Comparison of ENCODE assay signal across 21 cellular contexts in genomic region chr3:150307862-150308261, GRCh38.
DNase-seq lines count a peak whose midpoint lies in the region; FAIRE-seq and TF ChIP-seq lines count a peak whose summit lies in the region.
"Had no signal": no experiment of that assay in that cellular context is flagged by ENCODE, and none has a peak within 500 bp of the region (broad histone marks: within the 10 kb centered on the region; RNA-seq: fewer than 3 reads in every experiment).

No MANE protein-coding gene starts in this region.

- H2AFZ ChIP-seq in astrocyte (ENCODE audit: low read depth, low read length) (no peak overlapping the region), neural progenitor cell (replicated peaks) (no peak overlapping the region)

- peak overlapping the region; percentile 6 for H3K27ac ChIP-seq in astrocyte (ENCODE audit: low read depth, low read length)
- H3K27ac ChIP-seq in mucosa of rectum (ENCODE audit: low read depth in 2 of 2, low read length in 2 of 2): peak overlapping the region; percentile 63 to 74
- H3K27ac ChIP-seq in transverse colon: peak overlapping the region in 3 of 4 donors; percentile 33 to 67 (median 43)
- no peak overlapping the region for H3K27ac ChIP-seq in neural progenitor cell
- no peak overlapping the region for H3K27ac ChIP-seq in caudate nucleus (ENCODE audit: low read depth, low read length)
- H3K27ac ChIP-seq: A549, RWPE1 had no signal

- DNase-seq in HFFc6 (no peak), astrocyte (ENCODE audit: low read depth) (no peak), transverse colon (no peak), NCI-H1436 treated with DMSO at 0.1 percent for 48 hours (lab: John Stamatoyannopoulos, UW) (no peak), neural progenitor cell (ENCODE audit: low spot score) (no peak), DMS 273 treated with DMSO at 0.1 percent for 48 hours (lab: John Stamatoyannopoulos, UW) (no peak), caudate nucleus (lab: John Stamatoyannopoulos, UW) (no peak)
- DNase-seq: DMS79, H9, NCI-H1105, NCI-H2081, NCI-H2171 treated with DMSO at 0.1 percent for 48 hours, NCI-H446, NCI-H526 treated with DMSO at 0.1 percent for 48 hours, SHP77 treated with DMSO at 0.1 percent for 48 hours had no signal

- H3K79me2 ChIP-seq in astrocyte (ENCODE audit: insufficient read depth, low read length) (no peaks in the 10 kb centered on the region), neural progenitor cell (ENCODE audit: low read depth) (no peaks in the 10 kb centered on the region)

- no peaks in the 10 kb centered on the region for H3K27me3 Mint-ChIP-seq in HFFc6 (ENCODE audit: insufficient read depth)
- H3K27me3 Mint-ChIP-seq in astrocyte (ENCODE audit: low read depth, unreplicated experiment): no peaks in the 10 kb centered on the region
- peaks cover 4% of the 10 kb centered on the region for H3K27me3 Mint-ChIP-seq in neural progenitor cell (ENCODE audit: insufficient read depth, low read depth)

- peaks cover 49% of the 10 kb centered on the region for H3K9me3 Mint-ChIP-seq in HFFc6
- peaks cover 8% of the 10 kb centered on the region for H3K9me3 Mint-ChIP-seq in astrocyte (ENCODE audit: unreplicated experiment)
- H3K9me3 Mint-ChIP-seq in neural progenitor cell: no peaks in the 10 kb centered on the region
- H3K9me3 Mint-ChIP-seq: H9 had no signal

- H3K4me3 Mint-ChIP-seq in HFFc6: no peak overlapping the region
- no peak overlapping the region for H3K4me3 Mint-ChIP-seq in astrocyte (ENCODE audit: unreplicated experiment)
- no peak overlapping the region for H3K4me3 Mint-ChIP-seq in neural progenitor cell
- H3K4me3 Mint-ChIP-seq: B cell, CD14-positive monocyte, H9, IgD-negative memory B cell had no signal

- H3K9ac ChIP-seq in astrocyte (ENCODE audit: low read length) (no peak overlapping the region), mucosa of rectum (ENCODE audit: low read depth in 1 of 2, low read length in 2 of 2) (peak overlapping the region in 1 of 2 donors; percentile 39), neural progenitor cell (no peak overlapping the region)

- H3K27me3 ChIP-seq in astrocyte (ENCODE audit: insufficient read depth, low read length) (no peaks in the 10 kb centered on the region), mucosa of rectum (ENCODE audit: control insufficient read depth in 2 of 2, insufficient read depth in 2 of 2, low read length in 2 of 2) (no peaks in the 10 kb centered on the region), transverse colon (no peaks in the 10 kb centered on the region), neural progenitor cell (no peaks in the 10 kb centered on the region)

- peaks cover 75% of the 10 kb centered on the region for H3K36me3 Mint-ChIP-seq in HFFc6 (ENCODE audit: low read depth)
- H3K36me3 Mint-ChIP-seq in astrocyte (ENCODE audit: low read depth, unreplicated experiment): no peaks in the 10 kb centered on the region
- no peaks in the 10 kb centered on the region for H3K36me3 Mint-ChIP-seq in neural progenitor cell
- H3K36me3 Mint-ChIP-seq: CD14-positive monocyte had no signal

- H3K4me1 ChIP-seq in astrocyte (ENCODE audit: insufficient read depth, low read length) (peaks cover 7% of the 10 kb centered on the region), mucosa of rectum (ENCODE audit: control insufficient read depth in 2 of 2, insufficient read depth in 2 of 2, low read length in 2 of 2) (peaks cover 12 to 16% of the 10 kb centered on the region in 2 donors), transverse colon (peaks cover 3 to 21% (median 9%) of the 10 kb centered on the region in 4 donors), neural progenitor cell (no peaks in the 10 kb centered on the region)
- H3K4me1 ChIP-seq: A549 had no signal

- WGBS in transverse colon (ENCODE audit: low coverage in 1 of 2), 2 donors: 63 to 78% methylated on average over 5 of the region's 5 CpGs

- TF ChIP-seq CTCF in HFFc6 (IDR thresholded peaks at IDR 0.05) (no peak), astrocyte (IDR thresholded peaks at IDR 0.05; ENCODE audit: insufficient read depth, low read depth, low read length) (no peak), transverse colon (IDR thresholded peaks at IDR 0.05) (no peak), neural progenitor cell (IDR thresholded peaks at IDR 0.05) (no peak)

- no peaks in the 10 kb centered on the region for H3K9me3 ChIP-seq in astrocyte (ENCODE audit: insufficient read depth, low read depth, low read length)
- no peaks in the 10 kb centered on the region for H3K9me3 ChIP-seq in mucosa of rectum (ENCODE audit: control insufficient read depth in 2 of 2, low read length in 2 of 2)
- no peaks in the 10 kb centered on the region for H3K9me3 ChIP-seq in transverse colon
- H3K9me3 ChIP-seq in neural progenitor cell (ENCODE audit: low read depth): no peaks in the 10 kb centered on the region

- 0 out of 2 replicates have a peak overlapping the region, but pooled peaks have one; percentile 63 for H3K27ac Mint-ChIP-seq in HFFc6
- no peak overlapping the region for H3K27ac Mint-ChIP-seq in astrocyte (ENCODE audit: unreplicated experiment)
- H3K27ac Mint-ChIP-seq in neural progenitor cell: no peak overlapping the region
- H3K27ac Mint-ChIP-seq: B cell, H9, IgD-negative memory B cell had no signal

- no peak overlapping the region for H3K4me3 ChIP-seq in astrocyte (ENCODE audit: insufficient read depth, low read depth, low read length)
- H3K4me3 ChIP-seq in mucosa of rectum (ENCODE audit: low read length in 2 of 2): no peak overlapping the region
- H3K4me3 ChIP-seq in transverse colon: no peak overlapping the region
- no peak overlapping the region for H3K4me3 ChIP-seq in neural progenitor cell
- H3K4me3 ChIP-seq: A549 had no signal

- no peak for TF ChIP-seq POLR2A in transverse colon (IDR thresholded peaks at IDR 0.05)

- H4K20me1 ChIP-seq in astrocyte (ENCODE audit: insufficient read depth, low read length): no peaks in the 10 kb centered on the region
- H4K20me1 ChIP-seq in neural progenitor cell (ENCODE audit: low read depth): no peaks in the 10 kb centered on the region

- H3K4me1 Mint-ChIP-seq in HFFc6 (ENCODE audit: low read depth): peaks cover 68% of the 10 kb centered on the region
- peaks cover 5% of the 10 kb centered on the region for H3K4me1 Mint-ChIP-seq in astrocyte (ENCODE audit: low read depth, unreplicated experiment)
- H3K4me1 Mint-ChIP-seq in neural progenitor cell: peaks cover 3% of the 10 kb centered on the region
- H3K4me1 Mint-ChIP-seq: B cell, CD14-positive monocyte, H9, IgD-negative memory B cell had no signal

- in situ Hi-C loops in transverse colon (cut with MboI; ENCODE audit: low pct_ligation_motif_present in 1 of 4, low pct_unique_long_range_greater_than_20kb in 1 of 4, low sequenced_read_pairs in 3 of 4): no loop called here

- TF ChIP-seq EP300 in transverse colon (IDR thresholded peaks at IDR 0.05; ENCODE audit: low read depth): no peak

- intact Hi-C loops in transverse colon (cut with DNase I; ENCODE audit: low total_unique reads): no loop called here

- H3K36me3 ChIP-seq in astrocyte (ENCODE audit: insufficient read depth, low read length) (no peaks in the 10 kb centered on the region), mucosa of rectum (ENCODE audit: control insufficient read depth in 2 of 2, insufficient read depth in 2 of 2, low read length in 2 of 2) (no peaks in the 10 kb centered on the region), transverse colon (no peaks in the 10 kb centered on the region), neural progenitor cell (no peaks in the 10 kb centered on the region)

- no peaks in the 10 kb centered on the region for H3F3A ChIP-seq in neural progenitor cell (ENCODE audit: low read depth)

- FAIRE-seq in astrocyte (lab: Jason Lieb, UNC): no peak
- FAIRE-seq: A549 had no signal

- peak overlapping the region; percentile 29 for H3K4me2 ChIP-seq in astrocyte (ENCODE audit: low read length)
- no peak overlapping the region for H3K4me2 ChIP-seq in neural progenitor cell
- H3K4me2 ChIP-seq: A549 had no signal

Comparison
In these comparisons a context has a peak if more than half of its experiments do, and no peak if none do; other contexts are left out.
1. H3K27ac ChIP-seq: peak in astrocyte (single experiment), mucosa of rectum (2 of 2) and transverse colon (3 of 4); none in neural progenitor cell (single experiment) and caudate nucleus (single experiment).